Comparison of ENCODE assay signal across 2 cellular contexts in the genomic region with DNA sequence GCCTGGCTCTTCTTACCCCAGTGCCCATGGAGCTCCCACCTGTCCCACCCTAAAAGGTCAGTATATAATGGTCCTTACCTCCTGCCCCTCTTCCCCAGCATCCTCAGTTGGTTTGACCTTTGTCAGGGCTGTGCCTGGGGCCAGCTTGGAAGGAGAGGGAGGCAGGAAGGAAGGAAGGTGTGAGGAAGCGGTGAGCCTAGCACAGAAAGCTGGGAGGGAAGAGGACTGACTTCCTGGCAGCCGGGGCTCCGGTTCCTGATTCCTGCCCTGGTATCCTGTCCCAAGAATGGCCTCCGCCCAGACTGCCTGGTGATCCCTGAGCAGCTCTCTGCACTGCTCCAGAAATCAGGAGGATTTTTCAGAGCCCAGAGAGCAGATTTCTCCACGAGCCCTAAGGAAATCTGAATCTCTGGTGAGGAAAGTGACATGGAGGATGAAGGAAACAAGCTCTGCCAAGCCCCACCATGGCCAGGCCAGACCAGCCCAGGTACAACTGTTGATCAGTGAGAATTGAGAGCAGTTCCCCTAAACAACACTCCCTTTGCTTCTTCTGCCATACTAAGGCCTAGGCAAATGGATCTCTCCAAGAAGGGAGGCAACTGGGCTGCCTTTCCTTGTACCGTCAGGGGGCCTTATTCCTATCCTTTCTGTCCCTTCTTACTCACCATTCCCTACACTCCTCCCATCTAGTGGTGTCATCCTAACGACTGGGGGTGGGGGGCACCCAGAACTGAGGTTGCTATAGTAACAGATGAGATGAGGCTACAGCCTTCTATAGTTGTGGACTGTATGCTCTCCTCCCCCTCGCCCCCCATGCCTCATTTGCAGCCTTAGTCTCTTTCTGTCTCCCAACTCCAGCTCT.
TF ChIP-seq lines count a peak whose summit lies in the region.

No MANE protein-coding gene starts in this region.

TF ChIP-seq in liver, 16 proteins besides CTCF, POLR2A, EP300 and RAD21:
- TF ChIP-seq, protein P1, sequence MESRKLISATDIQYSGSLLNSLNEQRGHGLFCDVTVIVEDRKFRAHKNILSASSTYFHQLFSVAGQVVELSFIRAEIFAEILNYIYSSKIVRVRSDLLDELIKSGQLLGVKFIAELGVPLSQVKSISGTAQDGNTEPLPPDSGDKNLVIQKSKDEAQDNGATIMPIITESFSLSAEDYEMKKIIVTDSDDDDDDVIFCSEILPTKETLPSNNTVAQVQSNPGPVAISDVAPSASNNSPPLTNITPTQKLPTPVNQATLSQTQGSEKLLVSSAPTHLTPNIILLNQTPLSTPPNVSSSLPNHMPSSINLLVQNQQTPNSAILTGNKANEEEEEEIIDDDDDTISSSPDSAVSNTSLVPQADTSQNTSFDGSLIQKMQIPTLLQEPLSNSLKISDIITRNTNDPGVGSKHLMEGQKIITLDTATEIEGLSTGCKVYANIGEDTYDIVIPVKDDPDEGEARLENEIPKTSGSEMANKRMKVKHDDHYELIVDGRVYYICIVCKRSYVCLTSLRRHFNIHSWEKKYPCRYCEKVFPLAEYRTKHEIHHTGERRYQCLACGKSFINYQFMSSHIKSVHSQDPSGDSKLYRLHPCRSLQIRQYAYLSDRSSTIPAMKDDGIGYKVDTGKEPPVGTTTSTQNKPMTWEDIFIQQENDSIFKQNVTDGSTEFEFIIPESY (IDR thresholded peaks at IDR 0.05): no peak
- TF ChIP-seq YY1 (IDR thresholded peaks at IDR 0.05) (no peak), HNF4G (IDR thresholded peaks at IDR 0.05) (no peak), EGR1 (IDR thresholded peaks at IDR 0.05; ENCODE audit: low read depth in 2 of 2) (no peak), MAX (IDR thresholded peaks at IDR 0.05) (peak; percentile 26), NR2F2 (IDR thresholded peaks at IDR 0.05) (peak; percentile 73), GABPA (IDR thresholded peaks at IDR 0.05 in 1 of 2, conservative IDR thresholded peaks at IDR 0.05 in 1 of 2) (no peak), TAF1 (conservative IDR thresholded peaks at IDR 0.05) (no peak), JUND (IDR thresholded peaks at IDR 0.05) (no peak)

TF ChIP-seq in HepG2, 621 proteins besides CTCF, POLR2A, EP300 and RAD21:
- TF ChIP-seq MTF2 (CRISPR knock-in tag; IDR thresholded peaks at IDR 0.05; ENCODE audit: borderline replicate concordance) (no peak), PHB2 (IDR thresholded peaks at IDR 0.05; ENCODE audit: partially characterized antibody) (no peak)
